2 cellular contexts compared by ENCODE assay signal in the genomic region with DNA sequence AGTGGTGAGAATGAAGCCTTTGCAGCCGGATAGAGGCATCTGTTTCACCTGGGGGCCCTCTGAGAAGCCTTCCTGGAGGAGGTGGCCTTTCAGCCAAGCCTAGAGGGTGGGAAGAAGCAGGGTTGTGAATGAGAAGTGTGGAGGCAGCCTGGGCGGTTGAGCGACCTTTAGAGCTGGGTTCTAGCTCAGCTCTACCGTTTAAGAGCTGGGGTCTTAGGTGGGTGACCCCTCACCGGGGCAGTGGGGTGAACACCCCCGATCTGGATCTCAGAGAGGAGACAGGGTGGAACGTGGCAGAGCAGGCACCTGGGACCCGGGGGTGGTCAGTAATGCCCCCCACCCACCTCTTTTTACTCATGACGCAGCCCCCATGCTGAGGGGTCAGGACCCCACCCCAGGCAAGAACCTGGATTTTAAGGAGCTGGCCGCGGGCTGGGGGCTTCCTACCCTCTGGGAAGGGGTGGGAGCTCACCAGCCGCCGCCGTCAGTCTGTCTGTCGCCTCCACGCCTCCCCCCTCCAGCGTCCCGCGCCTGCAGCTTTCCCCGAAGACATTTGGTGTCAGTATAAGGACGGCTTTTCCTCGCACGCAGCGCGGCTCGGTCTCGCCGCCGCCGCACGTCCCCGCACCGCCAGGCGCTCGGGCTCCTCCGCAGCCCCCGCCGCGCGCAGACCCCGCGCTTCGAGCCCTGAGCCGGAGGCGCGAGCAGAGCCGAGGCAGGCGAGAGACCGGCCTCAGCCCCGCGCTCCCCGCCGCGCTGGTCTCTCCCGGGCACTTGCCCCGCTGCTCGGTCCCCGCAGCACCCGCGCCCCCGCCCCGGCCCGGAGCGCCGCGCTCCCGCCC.
TF ChIP-seq lines count a peak whose summit lies in the region.

No MANE protein-coding gene starts in this region.

TF ChIP-seq in SK-N-SH, 30 proteins besides CTCF, POLR2A, EP300 and RAD21 (continued from another document):
- TF ChIP-seq, protein P1, sequence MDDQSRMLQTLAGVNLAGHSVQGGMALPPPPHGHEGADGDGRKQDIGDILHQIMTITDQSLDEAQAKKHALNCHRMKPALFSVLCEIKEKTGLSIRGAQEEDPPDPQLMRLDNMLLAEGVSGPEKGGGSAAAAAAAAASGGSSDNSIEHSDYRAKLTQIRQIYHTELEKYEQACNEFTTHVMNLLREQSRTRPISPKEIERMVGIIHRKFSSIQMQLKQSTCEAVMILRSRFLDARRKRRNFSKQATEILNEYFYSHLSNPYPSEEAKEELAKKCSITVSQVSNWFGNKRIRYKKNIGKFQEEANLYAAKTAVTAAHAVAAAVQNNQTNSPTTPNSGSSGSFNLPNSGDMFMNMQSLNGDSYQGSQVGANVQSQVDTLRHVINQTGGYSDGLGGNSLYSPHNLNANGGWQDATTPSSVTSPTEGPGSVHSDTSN (IDR thresholded peaks at IDR 0.05), result no peak
- no peak for TF ChIP-seq JUND (IDR thresholded peaks at IDR 0.05)
- no peak for TF ChIP-seq RFX5 (IDR thresholded peaks at IDR 0.05; ENCODE audit: low read length)
- TF ChIP-seq, protein P2, sequence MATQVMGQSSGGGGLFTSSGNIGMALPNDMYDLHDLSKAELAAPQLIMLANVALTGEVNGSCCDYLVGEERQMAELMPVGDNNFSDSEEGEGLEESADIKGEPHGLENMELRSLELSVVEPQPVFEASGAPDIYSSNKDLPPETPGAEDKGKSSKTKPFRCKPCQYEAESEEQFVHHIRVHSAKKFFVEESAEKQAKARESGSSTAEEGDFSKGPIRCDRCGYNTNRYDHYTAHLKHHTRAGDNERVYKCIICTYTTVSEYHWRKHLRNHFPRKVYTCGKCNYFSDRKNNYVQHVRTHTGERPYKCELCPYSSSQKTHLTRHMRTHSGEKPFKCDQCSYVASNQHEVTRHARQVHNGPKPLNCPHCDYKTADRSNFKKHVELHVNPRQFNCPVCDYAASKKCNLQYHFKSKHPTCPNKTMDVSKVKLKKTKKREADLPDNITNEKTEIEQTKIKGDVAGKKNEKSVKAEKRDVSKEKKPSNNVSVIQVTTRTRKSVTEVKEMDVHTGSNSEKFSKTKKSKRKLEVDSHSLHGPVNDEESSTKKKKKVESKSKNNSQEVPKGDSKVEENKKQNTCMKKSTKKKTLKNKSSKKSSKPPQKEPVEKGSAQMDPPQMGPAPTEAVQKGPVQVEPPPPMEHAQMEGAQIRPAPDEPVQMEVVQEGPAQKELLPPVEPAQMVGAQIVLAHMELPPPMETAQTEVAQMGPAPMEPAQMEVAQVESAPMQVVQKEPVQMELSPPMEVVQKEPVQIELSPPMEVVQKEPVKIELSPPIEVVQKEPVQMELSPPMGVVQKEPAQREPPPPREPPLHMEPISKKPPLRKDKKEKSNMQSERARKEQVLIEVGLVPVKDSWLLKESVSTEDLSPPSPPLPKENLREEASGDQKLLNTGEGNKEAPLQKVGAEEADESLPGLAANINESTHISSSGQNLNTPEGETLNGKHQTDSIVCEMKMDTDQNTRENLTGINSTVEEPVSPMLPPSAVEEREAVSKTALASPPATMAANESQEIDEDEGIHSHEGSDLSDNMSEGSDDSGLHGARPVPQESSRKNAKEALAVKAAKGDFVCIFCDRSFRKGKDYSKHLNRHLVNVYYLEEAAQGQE (IDR thresholded peaks at IDR 0.05; ENCODE audit: low read depth, low read length), result no peak

TF ChIP-seq in SK-N-SH treated with all-trans-retinoic acid at 6 μM for 48 hours, 23 proteins besides CTCF, POLR2A, EP300 and RAD21 (continued from another document):
- no peak for TF ChIP-seq ESRRG (CRISPR knock-in tag; IDR thresholded peaks at IDR 0.05)
- TF ChIP-seq TOX (CRISPR knock-in tag; IDR thresholded peaks at IDR 0.05; ENCODE audit: borderline replicate concordance), result no peak
- TF ChIP-seq ZFP30 (CRISPR knock-in tag; IDR thresholded peaks at IDR 0.05), result no peak
- TF ChIP-seq, protein P3, sequence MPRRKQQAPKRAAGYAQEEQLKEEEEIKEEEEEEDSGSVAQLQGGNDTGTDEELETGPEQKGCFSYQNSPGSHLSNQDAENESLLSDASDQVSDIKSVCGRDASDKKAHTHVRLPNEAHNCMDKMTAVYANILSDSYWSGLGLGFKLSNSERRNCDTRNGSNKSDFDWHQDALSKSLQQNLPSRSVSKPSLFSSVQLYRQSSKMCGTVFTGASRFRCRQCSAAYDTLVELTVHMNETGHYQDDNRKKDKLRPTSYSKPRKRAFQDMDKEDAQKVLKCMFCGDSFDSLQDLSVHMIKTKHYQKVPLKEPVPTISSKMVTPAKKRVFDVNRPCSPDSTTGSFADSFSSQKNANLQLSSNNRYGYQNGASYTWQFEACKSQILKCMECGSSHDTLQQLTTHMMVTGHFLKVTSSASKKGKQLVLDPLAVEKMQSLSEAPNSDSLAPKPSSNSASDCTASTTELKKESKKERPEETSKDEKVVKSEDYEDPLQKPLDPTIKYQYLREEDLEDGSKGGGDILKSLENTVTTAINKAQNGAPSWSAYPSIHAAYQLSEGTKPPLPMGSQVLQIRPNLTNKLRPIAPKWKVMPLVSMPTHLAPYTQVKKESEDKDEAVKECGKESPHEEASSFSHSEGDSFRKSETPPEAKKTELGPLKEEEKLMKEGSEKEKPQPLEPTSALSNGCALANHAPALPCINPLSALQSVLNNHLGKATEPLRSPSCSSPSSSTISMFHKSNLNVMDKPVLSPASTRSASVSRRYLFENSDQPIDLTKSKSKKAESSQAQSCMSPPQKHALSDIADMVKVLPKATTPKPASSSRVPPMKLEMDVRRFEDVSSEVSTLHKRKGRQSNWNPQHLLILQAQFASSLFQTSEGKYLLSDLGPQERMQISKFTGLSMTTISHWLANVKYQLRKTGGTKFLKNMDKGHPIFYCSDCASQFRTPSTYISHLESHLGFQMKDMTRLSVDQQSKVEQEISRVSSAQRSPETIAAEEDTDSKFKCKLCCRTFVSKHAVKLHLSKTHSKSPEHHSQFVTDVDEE (CRISPR knock-in tag; IDR thresholded peaks at IDR 0.05), result no peak
- TF ChIP-seq ARNTL (CRISPR knock-in tag; IDR thresholded peaks at IDR 0.05; ENCODE audit: borderline replicate concordance, low read depth), result no peak
- TF ChIP-seq BACH2 (CRISPR knock-in tag; IDR thresholded peaks at IDR 0.05; ENCODE audit: borderline replicate concordance), result no peak
- TF ChIP-seq, protein P4, sequence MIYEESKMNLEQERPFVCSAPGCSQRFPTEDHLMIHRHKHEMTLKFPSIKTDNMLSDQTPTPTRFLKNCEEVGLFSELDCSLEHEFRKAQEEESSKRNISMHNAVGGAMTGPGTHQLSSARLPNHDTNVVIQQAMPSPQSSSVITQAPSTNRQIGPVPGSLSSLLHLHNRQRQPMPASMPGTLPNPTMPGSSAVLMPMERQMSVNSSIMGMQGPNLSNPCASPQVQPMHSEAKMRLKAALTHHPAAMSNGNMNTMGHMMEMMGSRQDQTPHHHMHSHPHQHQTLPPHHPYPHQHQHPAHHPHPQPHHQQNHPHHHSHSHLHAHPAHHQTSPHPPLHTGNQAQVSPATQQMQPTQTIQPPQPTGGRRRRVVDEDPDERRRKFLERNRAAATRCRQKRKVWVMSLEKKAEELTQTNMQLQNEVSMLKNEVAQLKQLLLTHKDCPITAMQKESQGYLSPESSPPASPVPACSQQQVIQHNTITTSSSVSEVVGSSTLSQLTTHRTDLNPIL (CRISPR knock-in tag; IDR thresholded peaks at IDR 0.05; ENCODE audit: low read depth), result no peak
- no peak for TF ChIP-seq ZNF70 (CRISPR knock-in tag; IDR thresholded peaks at IDR 0.05)
- no peak for TF ChIP-seq OSR1 (CRISPR knock-in tag; IDR thresholded peaks at IDR 0.05)
- TF ChIP-seq ZNF565 (CRISPR knock-in tag; conservative IDR thresholded peaks at IDR 0.05; ENCODE audit: low read depth), result no peak
- TF ChIP-seq, protein P5, sequence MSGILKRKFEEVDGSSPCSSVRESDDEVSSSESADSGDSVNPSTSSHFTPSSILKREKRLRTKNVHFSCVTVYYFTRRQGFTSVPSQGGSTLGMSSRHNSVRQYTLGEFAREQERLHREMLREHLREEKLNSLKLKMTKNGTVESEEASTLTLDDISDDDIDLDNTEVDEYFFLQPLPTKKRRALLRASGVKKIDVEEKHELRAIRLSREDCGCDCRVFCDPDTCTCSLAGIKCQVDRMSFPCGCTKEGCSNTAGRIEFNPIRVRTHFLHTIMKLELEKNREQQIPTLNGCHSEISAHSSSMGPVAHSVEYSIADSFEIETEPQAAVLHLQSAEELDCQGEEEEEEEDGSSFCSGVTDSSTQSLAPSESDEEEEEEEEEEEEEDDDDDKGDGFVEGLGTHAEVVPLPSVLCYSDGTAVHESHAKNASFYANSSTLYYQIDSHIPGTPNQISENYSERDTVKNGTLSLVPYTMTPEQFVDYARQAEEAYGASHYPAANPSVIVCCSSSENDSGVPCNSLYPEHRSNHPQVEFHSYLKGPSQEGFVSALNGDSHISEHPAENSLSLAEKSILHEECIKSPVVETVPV (CRISPR knock-in tag; IDR thresholded peaks at IDR 0.05), result no peak
- no peak for TF ChIP-seq TCF4 (CRISPR knock-in tag; IDR thresholded peaks at IDR 0.05; ENCODE audit: borderline replicate concordance)
